Comparison of ENCODE assay signal across 9 cellular contexts in the genomic region with DNA sequence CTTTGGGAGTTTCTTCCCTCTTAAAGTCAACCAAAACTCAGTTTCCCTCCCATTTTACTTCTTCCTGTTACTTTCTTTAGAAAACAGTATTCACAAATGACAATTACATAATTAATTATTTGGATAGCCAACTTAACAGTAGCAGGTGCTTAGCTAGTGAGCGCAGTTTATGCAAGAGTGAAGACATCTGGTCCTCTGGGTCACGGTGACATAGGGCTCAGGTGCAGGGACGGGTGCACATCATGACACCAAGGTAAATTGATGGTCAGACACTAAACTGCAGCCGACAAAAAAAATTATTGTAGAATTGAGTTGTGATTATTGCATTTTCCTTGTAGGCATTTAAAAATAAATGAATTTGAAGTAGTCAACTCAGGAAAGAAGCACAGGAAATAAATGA.
"Had no signal": no experiment of that assay in that cellular context is flagged by ENCODE, and none has a peak within 500 bp of the region (broad histone marks: within the 10 kb centered on the region; RNA-seq: fewer than 3 reads in every experiment).

No MANE protein-coding gene starts in this region.

- ATAC-seq: K562 had no signal

- DNase-seq: GM23248, H9, HCEC 1CT, IMR-90, KG1 had no signal

- FAIRE-seq: H1, H54, HTR-8/SVneo, K562 had no signal
